Comparison of ENCODE assay signal across 13 cellular contexts in the genomic region with DNA sequence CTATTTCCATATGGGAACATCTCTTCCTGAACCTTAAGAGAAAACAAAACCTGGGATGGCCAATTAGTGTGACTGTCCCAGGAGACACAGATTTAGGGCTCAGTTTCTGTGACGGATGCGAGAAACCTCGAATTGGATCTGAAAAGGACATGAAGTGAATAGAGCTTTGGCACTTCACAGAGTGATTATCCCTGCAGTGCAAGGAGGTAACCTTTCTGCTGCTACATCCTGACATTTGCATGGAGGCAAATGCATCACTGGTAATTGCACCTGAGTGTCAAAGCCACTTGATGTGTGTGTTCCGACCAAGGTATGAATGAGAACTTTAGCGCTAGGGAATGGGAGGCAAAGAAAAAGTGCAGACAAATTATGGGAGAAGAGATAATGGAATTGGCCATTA.
DNase-seq lines count a peak whose midpoint lies in the region; ATAC-seq and TF ChIP-seq lines count a peak whose summit lies in the region.
"Had no signal": no experiment of that assay in that cellular context is flagged by ENCODE, and none has a peak within 500 bp of the region (broad histone marks: within the 10 kb centered on the region; RNA-seq: fewer than 3 reads in every experiment).

No MANE protein-coding gene starts in this region.

- no peaks in the 10 kb centered on the region for H3K9me3 Mint-ChIP-seq in effector memory CD8-positive, alpha-beta T cell
- H3K9me3 Mint-ChIP-seq in activated CD4-positive, alpha-beta memory T cell treated with anti-CD3 and anti-CD28 coated beads for 36 hours: no peaks in the 10 kb centered on the region

- H3K79me2 ChIP-seq in osteoblast (ENCODE audit: insufficient read depth, low read length): no peaks in the 10 kb centered on the region

- no peak for ATAC-seq in effector memory CD8-positive, alpha-beta T cell (replicated peaks)
- ATAC-seq: HCT116 had no signal

- DNase-seq in NCI-H748 (lab: John Stamatoyannopoulos, UW; ENCODE audit: unreplicated experiment) (peak; percentile 27), NCI-H748 treated with DMSO at 0.1 percent for 48 hours (lab: John Stamatoyannopoulos, UW) (no peak), osteoblast (ENCODE audit: insufficient read length, low spot score, missing footprints) (no peak), NOMO-1 treated with DMSO at 0.1 percent for 48 hours (lab: John Stamatoyannopoulos, UW; ENCODE audit: unreplicated experiment) (no peak)
- no peak for DNase-seq in effector memory CD8-positive, alpha-beta T cell
- no peak for DNase-seq in activated CD4-positive, alpha-beta memory T cell treated with anti-CD3 and anti-CD28 coated beads for 36 hours
- no peak for DNase-seq in effector memory CD4-positive, alpha-beta T cell
- DNase-seq: activated CD4-positive, alpha-beta T cell treated with anti-CD3 and anti-CD28 coated beads for 1 hour; MG63 had no signal

- H3K27ac ChIP-seq in HUES48 (ENCODE audit: low read depth, low read length) (no peak overlapping the region), osteoblast (ENCODE audit: low read depth, low read length) (no peak overlapping the region)
- H3K27ac ChIP-seq in effector memory CD4-positive, alpha-beta T cell (ENCODE audit: insufficient read depth, low read length, poor library complexity, severe bottlenecking): no peak overlapping the region
- H3K27ac ChIP-seq: body of pancreas had no signal

- peaks cover 10 to 13% of the 10 kb centered on the region in 2 donors for H3K4me1 Mint-ChIP-seq in effector memory CD8-positive, alpha-beta T cell (ENCODE audit: low read depth in 2 of 2)
- peaks cover 8% of the 10 kb centered on the region for H3K4me1 Mint-ChIP-seq in activated CD4-positive, alpha-beta memory T cell treated with anti-CD3 and anti-CD28 coated beads for 36 hours (ENCODE audit: low read depth)

- no peaks in the 10 kb centered on the region for H4K20me1 ChIP-seq in osteoblast (ENCODE audit: insufficient read depth, low read length)

- TF ChIP-seq CTCF in osteoblast (IDR thresholded peaks at IDR 0.05; ENCODE audit: extremely low read depth, low read depth, low read length): no peak

- POLR2A ChIA-PET in activated CD4-positive, alpha-beta memory T cell treated with anti-CD3 and anti-CD28 coated beads for 36 hours (lab: Charles Lee): no interaction called here

- no peak overlapping the region for H3K27ac Mint-ChIP-seq in effector memory CD8-positive, alpha-beta T cell
- H3K27ac Mint-ChIP-seq in activated CD4-positive, alpha-beta memory T cell treated with anti-CD3 and anti-CD28 coated beads for 36 hours: no peak overlapping the region

- H3K4me2 ChIP-seq in osteoblast (ENCODE audit: insufficient read depth, low read length): peak overlapping the region; percentile 92

- H3K4me1 ChIP-seq in HUES48 (ENCODE audit: control insufficient read depth, insufficient read depth, low read length) (peaks cover 16% of the 10 kb centered on the region), osteoblast (ENCODE audit: insufficient read depth, low read length) (peaks cover 9% of the 10 kb centered on the region)
- H3K4me1 ChIP-seq in effector memory CD4-positive, alpha-beta T cell (ENCODE audit: control insufficient read depth, insufficient read depth, low read length, poor library complexity, severe bottlenecking): peaks cover 9% of the 10 kb centered on the region

- no peaks in the 10 kb centered on the region for H3K9me3 ChIP-seq in HUES48 (ENCODE audit: control insufficient read depth, insufficient read depth, low read length)
- H3K9me3 ChIP-seq in osteoblast (ENCODE audit: low read depth, low read length): no peaks in the 10 kb centered on the region
- no peaks in the 10 kb centered on the region for H3K9me3 ChIP-seq in effector memory CD4-positive, alpha-beta T cell (ENCODE audit: control insufficient read depth, low read length)
- H3K9me3 ChIP-seq: body of pancreas, MG63, suprapubic skin had no signal

- H3K36me3 Mint-ChIP-seq in effector memory CD8-positive, alpha-beta T cell (ENCODE audit: insufficient read depth): no peaks in the 10 kb centered on the region
- H3K36me3 Mint-ChIP-seq in activated CD4-positive, alpha-beta memory T cell treated with anti-CD3 and anti-CD28 coated beads for 36 hours: no peaks in the 10 kb centered on the region

- H3K9ac ChIP-seq in HUES48 (ENCODE audit: low read depth, low read length): no peak overlapping the region

- peak overlapping the region; percentile 52 to 74 for H3K4me3 Mint-ChIP-seq in effector memory CD8-positive, alpha-beta T cell
- no peak overlapping the region for H3K4me3 Mint-ChIP-seq in activated CD4-positive, alpha-beta memory T cell treated with anti-CD3 and anti-CD28 coated beads for 36 hours

- CTCF ChIA-PET in activated CD4-positive, alpha-beta memory T cell treated with anti-CD3 and anti-CD28 coated beads for 36 hours (lab: Charles Lee): no interaction called here

- peaks cover 57 to 71% of the 10 kb centered on the region in 2 donors for H3K27me3 Mint-ChIP-seq in effector memory CD8-positive, alpha-beta T cell
- peaks cover 39% of the 10 kb centered on the region for H3K27me3 Mint-ChIP-seq in activated CD4-positive, alpha-beta memory T cell treated with anti-CD3 and anti-CD28 coated beads for 36 hours

- peaks cover 22% of the 10 kb centered on the region for H3K27me3 ChIP-seq in HUES48 (ENCODE audit: control insufficient read depth, insufficient read depth, low read length)
- no peaks in the 10 kb centered on the region for H3K27me3 ChIP-seq in osteoblast (ENCODE audit: insufficient read depth, low read length)
- H3K27me3 ChIP-seq in effector memory CD4-positive, alpha-beta T cell (replicated peaks; ENCODE audit: control insufficient read depth, insufficient read depth, low read length, poor library complexity, severe bottlenecking): peaks cover 9% of the 10 kb centered on the region
- H3K27me3 ChIP-seq: body of pancreas, MG63, suprapubic skin had no signal

- H3K4me3 ChIP-seq in HUES48 (ENCODE audit: low read depth, low read length) (peak overlapping the region; percentile 58), osteoblast (ENCODE audit: insufficient read depth, low read length) (no peak overlapping the region)
- H3K4me3 ChIP-seq in effector memory CD4-positive, alpha-beta T cell (ENCODE audit: insufficient read depth, low read depth, low read length, poor library complexity, severe bottlenecking): no peak overlapping the region
- H3K4me3 ChIP-seq: body of pancreas had no signal

- H2AFZ ChIP-seq in osteoblast (ENCODE audit: low read length): peak overlapping the region; percentile 91

- H3K36me3 ChIP-seq in HUES48 (ENCODE audit: control insufficient read depth, insufficient read depth, low read length) (no peaks in the 10 kb centered on the region), osteoblast (ENCODE audit: insufficient read depth, low read length) (no peaks in the 10 kb centered on the region)
- H3K36me3 ChIP-seq in effector memory CD4-positive, alpha-beta T cell (ENCODE audit: control insufficient read depth, insufficient read depth, low read length): no peaks in the 10 kb centered on the region
- H3K36me3 ChIP-seq: MG63, suprapubic skin had no signal

- intact Hi-C loops in activated CD4-positive, alpha-beta memory T cell treated with anti-CD3 and anti-CD28 coated beads for 36 hours (cut with micrococcal nuclease): no loop called here
